8 cellular contexts compared by ENCODE assay signal in the genomic region with DNA sequence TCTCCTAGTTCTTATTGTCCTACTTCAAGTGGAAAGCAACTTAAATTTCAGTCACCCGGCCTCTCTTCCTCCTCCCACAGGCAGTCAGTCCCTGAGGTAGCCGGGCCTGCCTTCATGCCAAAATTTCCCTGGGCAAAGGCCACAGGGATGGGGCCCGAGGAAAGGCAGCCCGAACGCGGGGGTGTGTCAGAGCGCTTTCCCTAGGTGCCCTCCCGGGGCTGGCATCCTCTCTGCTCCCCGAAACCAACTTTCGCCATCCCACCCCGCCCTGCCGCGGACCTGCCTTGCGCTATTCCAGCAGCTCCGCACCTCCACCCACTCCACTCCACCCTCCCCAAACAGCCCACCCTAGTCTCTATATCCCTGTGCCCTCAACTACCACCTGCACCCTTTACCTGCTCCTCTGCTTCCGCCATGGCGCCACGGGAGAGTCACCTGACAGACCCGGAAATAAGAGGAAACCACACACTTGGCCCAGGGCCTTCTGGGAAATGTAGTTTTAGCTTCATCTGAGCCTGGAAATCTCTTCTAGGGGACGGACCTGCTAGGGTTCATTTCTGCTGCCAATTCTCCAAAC. TPM values are rescaled to one million over a fixed set of nuclear protein-coding genes. Genes with fewer than 3 reads are reported as not detected.
A peak's percentile ranks its signal among the peaks of the same experiment; 100 is the strongest.
DNase-seq lines count a peak whose midpoint lies in the region; ATAC-seq lines count a peak whose summit lies in the region.

A gene (minus strand): TSS at position 433 of the 577 bp plus-strand sequence. CDS start 17 bp downstream, at position 416.

- H3K27me3 ChIP-seq in muscle layer of duodenum (ENCODE audit: low read depth, low read length), result no peaks in the 10 kb centered on the region

- ATAC-seq in GM21390 (IDR thresholded peaks at IDR 0.05; ENCODE audit: unreplicated experiment) (peak; percentile 98), esophagus mucosa (peak; percentile 96)

- H3K4me1 ChIP-seq in muscle layer of duodenum (ENCODE audit: control insufficient read depth in 1 of 2, insufficient read depth in 2 of 2, low read length in 2 of 2), result peaks cover 5 to 9% of the 10 kb centered on the region in 2 donors

- H3K9me3 ChIP-seq in muscle layer of duodenum (ENCODE audit: control insufficient read depth in 1 of 2, low read length in 2 of 2), result no peaks in the 10 kb centered on the region

- peak within 1 kb of the TSS; percentile 14 for H3K27ac ChIP-seq in muscle layer of duodenum (ENCODE audit: low read length)

- peak; percentile 94 for DNase-seq in DMS 273 (lab: John Stamatoyannopoulos, UW; ENCODE audit: unreplicated experiment)
- peak in 73 of 76 experiments; percentile 9 to 86 (median 59) for DNase-seq in HUDEP-2 (lab: John Stamatoyannopoulos, UW; ENCODE audit: unreplicated experiment in 76 of 76)
- peak; percentile 73 for DNase-seq in OCI-M1 (lab: John Stamatoyannopoulos, UW)
- DNase-seq in activated T-cell treated with anti-CD3 and anti-CD28 coated beads, Interleukin-2, amount 50 U/mL, for 1 hour, result peak; percentile 73
- peak; percentile 46 for DNase-seq in stimulated activated CD8-positive, alpha-beta memory T cell treated with anti-CD3 and anti-CD28 coated beads, Interleukin-7, amount 100 ng/mL, for 24 hours (ENCODE audit: low read depth)

- no peaks in the 10 kb centered on the region for H3K36me3 ChIP-seq in muscle layer of duodenum (ENCODE audit: control insufficient read depth in 1 of 2, insufficient read depth in 2 of 2, low read length in 2 of 2)

- H3K4me3 ChIP-seq in muscle layer of duodenum (ENCODE audit: low read depth in 1 of 2, low read length in 2 of 2), result peak within 1 kb of the TSS; percentile 95 to 98

RNA-seq across cellular contexts. Expression of the gene that starts here (rescaled TPM):
- total RNA-seq in esophagus mucosa, result 29.5 TPM

Comparison
In these comparisons a context has a peak if more than half of its experiments do, and no peak if none do; other contexts are left out.
1. Peak in every context shown above with its lines: DNase-seq, ATAC-seq, H3K4me3 ChIP-seq and H3K27ac ChIP-seq.